In the genomic region with DNA sequence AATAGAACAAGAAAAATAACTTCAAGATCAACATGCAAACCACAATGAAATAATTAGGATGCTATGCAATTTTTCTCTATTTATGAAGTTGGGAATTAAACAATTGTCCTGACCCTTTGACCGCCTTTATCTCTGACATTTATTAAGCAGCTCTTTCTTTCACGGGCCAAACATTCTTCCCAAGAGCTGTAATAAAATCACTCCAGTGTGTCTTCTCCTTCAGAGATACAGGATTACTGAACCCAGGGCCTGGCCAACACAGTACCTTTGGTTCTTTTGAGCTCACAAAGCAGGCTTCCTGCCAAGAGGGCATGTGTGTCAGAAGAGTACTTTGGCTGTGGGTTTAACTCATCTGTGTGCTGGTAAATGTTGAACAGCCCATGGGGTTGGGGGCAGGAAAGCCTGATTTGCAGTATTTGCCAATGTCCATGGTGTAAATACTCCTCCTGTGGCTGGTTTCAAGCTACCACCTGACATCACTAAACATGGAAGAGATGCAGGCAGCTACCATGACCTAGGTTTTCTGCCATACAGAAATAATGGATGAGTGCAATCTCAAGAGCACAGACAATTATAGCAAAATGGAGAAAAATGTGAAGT, we compare ENCODE assay signal across 2 cellular contexts.
TF ChIP-seq lines count a peak whose summit lies in the region.

No MANE protein-coding gene starts in this region.

TF ChIP-seq in SK-N-SH treated with all-trans-retinoic acid at 6 μM for 48 hours, 23 proteins besides CTCF, POLR2A, EP300 and RAD21 (continued from another document):
- TF ChIP-seq PPARA (CRISPR knock-in tag; IDR thresholded peaks at IDR 0.05; ENCODE audit: borderline replicate concordance): no peak
TF ChIP-seq in SK-N-SH treated with all-trans-retinoic acid at 6 μM for 48 hours: peak in this region for 3.

TF ChIP-seq in SK-N-SH, 30 proteins besides CTCF, POLR2A, EP300 and RAD21 (continued from another document):
- TF ChIP-seq, protein P1, sequence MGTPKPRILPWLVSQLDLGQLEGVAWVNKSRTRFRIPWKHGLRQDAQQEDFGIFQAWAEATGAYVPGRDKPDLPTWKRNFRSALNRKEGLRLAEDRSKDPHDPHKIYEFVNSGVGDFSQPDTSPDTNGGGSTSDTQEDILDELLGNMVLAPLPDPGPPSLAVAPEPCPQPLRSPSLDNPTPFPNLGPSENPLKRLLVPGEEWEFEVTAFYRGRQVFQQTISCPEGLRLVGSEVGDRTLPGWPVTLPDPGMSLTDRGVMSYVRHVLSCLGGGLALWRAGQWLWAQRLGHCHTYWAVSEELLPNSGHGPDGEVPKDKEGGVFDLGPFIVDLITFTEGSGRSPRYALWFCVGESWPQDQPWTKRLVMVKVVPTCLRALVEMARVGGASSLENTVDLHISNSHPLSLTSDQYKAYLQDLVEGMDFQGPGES (IDR thresholded peaks at IDR 0.05; ENCODE audit: low read depth, low read length): no peak
- TF ChIP-seq JUND (IDR thresholded peaks at IDR 0.05) (no peak), RCOR1 (IDR thresholded peaks at IDR 0.05; ENCODE audit: low read length) (no peak), MEF2A (IDR thresholded peaks at IDR 0.05; ENCODE audit: borderline replicate concordance, low read depth) (no peak), MXI1 (IDR thresholded peaks at IDR 0.05; ENCODE audit: low read depth, low read length) (no peak), TCF12 (IDR thresholded peaks at IDR 0.05) (no peak), TEAD4 (IDR thresholded peaks at IDR 0.05; ENCODE audit: borderline replicate concordance, insufficient read depth) (no peak), CHD2 (IDR thresholded peaks at IDR 0.05; ENCODE audit: low read length, partially characterized antibody) (no peak), FOSL2 (IDR thresholded peaks at IDR 0.05; ENCODE audit: borderline replicate concordance, low read depth) (no peak)
- TF ChIP-seq, protein P2, sequence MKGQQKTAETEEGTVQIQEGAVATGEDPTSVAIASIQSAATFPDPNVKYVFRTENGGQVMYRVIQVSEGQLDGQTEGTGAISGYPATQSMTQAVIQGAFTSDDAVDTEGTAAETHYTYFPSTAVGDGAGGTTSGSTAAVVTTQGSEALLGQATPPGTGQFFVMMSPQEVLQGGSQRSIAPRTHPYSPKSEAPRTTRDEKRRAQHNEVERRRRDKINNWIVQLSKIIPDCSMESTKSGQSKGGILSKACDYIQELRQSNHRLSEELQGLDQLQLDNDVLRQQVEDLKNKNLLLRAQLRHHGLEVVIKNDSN (IDR thresholded peaks at IDR 0.05; ENCODE audit: borderline replicate concordance, low read depth): no peak
- TF ChIP-seq, protein P3, sequence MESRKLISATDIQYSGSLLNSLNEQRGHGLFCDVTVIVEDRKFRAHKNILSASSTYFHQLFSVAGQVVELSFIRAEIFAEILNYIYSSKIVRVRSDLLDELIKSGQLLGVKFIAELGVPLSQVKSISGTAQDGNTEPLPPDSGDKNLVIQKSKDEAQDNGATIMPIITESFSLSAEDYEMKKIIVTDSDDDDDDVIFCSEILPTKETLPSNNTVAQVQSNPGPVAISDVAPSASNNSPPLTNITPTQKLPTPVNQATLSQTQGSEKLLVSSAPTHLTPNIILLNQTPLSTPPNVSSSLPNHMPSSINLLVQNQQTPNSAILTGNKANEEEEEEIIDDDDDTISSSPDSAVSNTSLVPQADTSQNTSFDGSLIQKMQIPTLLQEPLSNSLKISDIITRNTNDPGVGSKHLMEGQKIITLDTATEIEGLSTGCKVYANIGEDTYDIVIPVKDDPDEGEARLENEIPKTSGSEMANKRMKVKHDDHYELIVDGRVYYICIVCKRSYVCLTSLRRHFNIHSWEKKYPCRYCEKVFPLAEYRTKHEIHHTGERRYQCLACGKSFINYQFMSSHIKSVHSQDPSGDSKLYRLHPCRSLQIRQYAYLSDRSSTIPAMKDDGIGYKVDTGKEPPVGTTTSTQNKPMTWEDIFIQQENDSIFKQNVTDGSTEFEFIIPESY (IDR thresholded peaks at IDR 0.05; ENCODE audit: borderline replicate concordance, low read depth): no peak
